ENCODE assay signal across 8 cellular contexts in genomic region chr9:133148351-133149129, GRCh38. TPM values are rescaled to one million over a fixed set of nuclear protein-coding genes. Genes with fewer than 3 reads are reported as not detected.
DNase-seq lines count a peak whose midpoint lies in the region; TF ChIP-seq lines count a peak whose summit lies in the region.

No MANE protein-coding gene starts in this region.

- H3K36me3 Mint-ChIP-seq in activated CD4-positive, alpha-beta memory T cell treated with anti-CD3 and anti-CD28 coated beads for 36 hours: no peaks in the 10 kb centered on the region

- no peak for TF ChIP-seq POLR2A in NB4 (IDR thresholded peaks at IDR 0.05; ENCODE audit: extremely low read depth, insufficient read length)
- TF ChIP-seq POLR2A in transverse colon (IDR thresholded peaks at IDR 0.05): peak; percentile 54

- H3K9me3 Mint-ChIP-seq in activated CD4-positive, alpha-beta memory T cell treated with anti-CD3 and anti-CD28 coated beads for 36 hours: no peaks in the 10 kb centered on the region

- TF ChIP-seq CTCF in HFF-Myc (IDR thresholded peaks at IDR 0.05; ENCODE audit: low read depth, low read length, missing control alignments) (no peak), NB4 (IDR thresholded peaks at IDR 0.05; ENCODE audit: low read depth, low read length) (no peak), transverse colon (IDR thresholded peaks at IDR 0.05) (no peak)

- POLR2A ChIA-PET in activated CD4-positive, alpha-beta memory T cell treated with anti-CD3 and anti-CD28 coated beads for 36 hours (lab: Charles Lee): interaction anchor here (0.5 to 2.1 kb wide), 7 partner anchors 15 to 875 kb away, joined by 3 to 7 read pairs (median 5); partner anchors contain the start of genes GTF3C5 and RALGDS

- H3K9me3 ChIP-seq in endocrine pancreas (ENCODE audit: control insufficient read depth, low read length) (no peaks in the 10 kb centered on the region), mucosa of stomach (ENCODE audit: control insufficient read depth, low read length) (no peaks in the 10 kb centered on the region), transverse colon (no peaks in the 10 kb centered on the region)

- CTCF ChIA-PET in activated CD4-positive, alpha-beta memory T cell treated with anti-CD3 and anti-CD28 coated beads for 36 hours (lab: Charles Lee): interaction anchor here (0.7 to 10.7 kb wide), 18 partner anchors 10 to 127 kb away, joined by 3 to 552 read pairs (median 8); partner anchors contain the start of genes GBGT1, GTF3C5 and RALGDS

- no peak for TF ChIP-seq EP300 in transverse colon (IDR thresholded peaks at IDR 0.05; ENCODE audit: low read depth)

- H3K4me1 Mint-ChIP-seq in activated CD4-positive, alpha-beta memory T cell treated with anti-CD3 and anti-CD28 coated beads for 36 hours (ENCODE audit: low read depth): peaks cover 40% of the 10 kb centered on the region

- peak overlapping the region; percentile 92 for H3K27ac Mint-ChIP-seq in activated CD4-positive, alpha-beta memory T cell treated with anti-CD3 and anti-CD28 coated beads for 36 hours

- WGBS in transverse colon (ENCODE audit: low coverage in 1 of 2), 2 donors: 0% methylated on average over 51 of the region's 63 CpGs; no CpG with 5 or more reads in 1 of the 2 donors

- H3K4me1 ChIP-seq in endocrine pancreas (ENCODE audit: control insufficient read depth, insufficient read depth, low read length) (peaks cover 5% of the 10 kb centered on the region), mucosa of stomach (ENCODE audit: control insufficient read depth, insufficient read depth, low read length) (peaks cover 33% of the 10 kb centered on the region), transverse colon (peaks cover 20 to 41% (median 34%) of the 10 kb centered on the region in 4 donors)

- in situ Hi-C loops in transverse colon (cut with MboI; ENCODE audit: low pct_ligation_motif_present in 1 of 4, low pct_unique_long_range_greater_than_20kb in 1 of 4, low sequenced_read_pairs in 3 of 4): loop anchor here in 2 of 4 donors (5.0 kb wide), 1 partner anchor 46 kb away; no protein-coding TSS in a partner anchor

- intact Hi-C loops in activated CD4-positive, alpha-beta memory T cell treated with anti-CD3 and anti-CD28 coated beads for 36 hours (cut with micrococcal nuclease): loop anchor here (1.0 to 10.0 kb wide), 5 partner anchors 45 to 916 kb away; partner anchors contain the start of genes BRD3, GTF3C5 and TSC1
- intact Hi-C loops in transverse colon (cut with DNase I; ENCODE audit: low total_unique reads): loop anchor here (10.0 kb wide), 1 partner anchor 104 kb away; no protein-coding TSS in a partner anchor

- H3K27me3 Mint-ChIP-seq in activated CD4-positive, alpha-beta memory T cell treated with anti-CD3 and anti-CD28 coated beads for 36 hours: no peaks in the 10 kb centered on the region

- H3K9ac ChIP-seq in endocrine pancreas (ENCODE audit: control insufficient read depth, insufficient read depth, low read length) (peak overlapping the region; percentile 93), mucosa of stomach (ENCODE audit: low read length) (peak overlapping the region; percentile 67)

- peak overlapping the region; percentile 94 for H3K4me3 Mint-ChIP-seq in activated CD4-positive, alpha-beta memory T cell treated with anti-CD3 and anti-CD28 coated beads for 36 hours

- peak; percentile 21 for DNase-seq in DMS79 treated with DMSO at 0.1 percent for 48 hours (lab: John Stamatoyannopoulos, UW)
- no peak for DNase-seq in DMS79 (lab: John Stamatoyannopoulos, UW)
- no peak for DNase-seq in HFF-Myc (ENCODE audit: extremely low read depth, low read depth)
- DNase-seq in NB4 (ENCODE audit: low read depth): peak; percentile 71
- DNase-seq in activated CD4-positive, alpha-beta memory T cell treated with anti-CD3 and anti-CD28 coated beads for 36 hours: peak; percentile 66
- peak; percentile 65 for DNase-seq in transverse colon

- H3K27me3 ChIP-seq in endocrine pancreas (ENCODE audit: control insufficient read depth, insufficient read depth, low read length) (no peaks in the 10 kb centered on the region), mucosa of stomach (ENCODE audit: control insufficient read depth, insufficient read depth, low read length) (no peaks in the 10 kb centered on the region), transverse colon (no peaks in the 10 kb centered on the region)

- H3K4me3 ChIP-seq in HFF-Myc (replicated peaks; ENCODE audit: low read depth, low read length) (peak overlapping the region; percentile 90), NB4 (ENCODE audit: low read depth, low read length) (peak overlapping the region; percentile 83), endocrine pancreas (ENCODE audit: control insufficient read depth, insufficient read depth, low read length) (peak overlapping the region; percentile 40), mucosa of stomach (ENCODE audit: low read length) (peak overlapping the region; percentile 48), transverse colon (peak overlapping the region; percentile 45 to 75 (median 65))

- H3K36me3 ChIP-seq in endocrine pancreas (ENCODE audit: control insufficient read depth, insufficient read depth, low read length) (no peaks in the 10 kb centered on the region), mucosa of stomach (ENCODE audit: control insufficient read depth, insufficient read depth, low read length) (no peaks in the 10 kb centered on the region), transverse colon (no peaks in the 10 kb centered on the region)

- H3K27ac ChIP-seq in transverse colon: peak overlapping the region; percentile 90 to 94 (median 94)

RNA-seq across cellular contexts. Expression of gene GBGT1, which starts 15.2 kb away (rescaled TPM):
- 1 to 10 TPM; 3.2 to 3.6 TPM for total RNA-seq in activated CD4-positive, alpha-beta memory T cell treated with anti-CD3 and anti-CD28 coated beads for 36 hours
- 10 to 100 TPM in 3 of 4 donors, 1 to 10 TPM in 1; 4.1 to 15.7 (median 11.8) TPM for total RNA-seq in transverse colon

RNA-seq across cellular contexts. Expression of gene RALGDS, which starts 27.5 kb away (rescaled TPM):
- total RNA-seq in activated CD4-positive, alpha-beta memory T cell treated with anti-CD3 and anti-CD28 coated beads for 36 hours: 10 to 100 TPM; 65.4 TPM
- 100 to 1,000 TPM in 1 of 4 donors, 10 to 100 TPM in 3; 50.5 to 233 (median 58.2) TPM for total RNA-seq in transverse colon

Comparison
In these comparisons a context has a peak if more than half of its experiments do, and no peak if none do; other contexts are left out.
1. DNase-seq: peak in DMS79 treated with DMSO at 0.1 percent for 48 hours (single experiment), NB4 (single experiment), activated CD4-positive, alpha-beta memory T cell treated with anti-CD3 and anti-CD28 coated beads for 36 hours (single experiment) and transverse colon (single experiment); none in DMS79 (single experiment) and HFF-Myc (single experiment).
2. H3K4me3 ChIP-seq: peak in every context shown above with its lines; median percentile 90 in HFF-Myc; 83 in NB4; 65 in transverse colon; 48 in mucosa of stomach; 40 in endocrine pancreas.